Comparison of ENCODE assay signal across 1 cellular context in genomic region chr7:139133335-139134139, GRCh38.
A peak's percentile ranks its signal among the peaks of the same experiment; 100 is the strongest.
TF ChIP-seq lines count a peak whose summit lies in the region.

No MANE protein-coding gene starts in this region.

TF ChIP-seq in HepG2, 621 proteins besides CTCF, POLR2A, EP300 and RAD21 (continued from another document and continues in another):
- TF ChIP-seq ZSCAN5A (CRISPR knock-in tag; IDR thresholded peaks at IDR 0.05; ENCODE audit: borderline replicate concordance) (no peak), ZNF747 (CRISPR knock-in tag; IDR thresholded peaks at IDR 0.05; ENCODE audit: borderline replicate concordance) (peak; percentile 72; the same call in 1 of the 2 replicates), LRRFIP1 (CRISPR knock-in tag; conservative IDR thresholded peaks at IDR 0.05) (no peak), SAFB2 (CRISPR knock-in tag; IDR thresholded peaks at IDR 0.05; ENCODE audit: borderline replicate concordance, low read depth) (no peak), ZNF143 (CRISPR knock-in tag; IDR thresholded peaks at IDR 0.05) (peak; percentile 64; the same call in 1 of the 2 replicates), ZC3H4 (CRISPR knock-in tag; IDR thresholded peaks at IDR 0.05; ENCODE audit: borderline replicate concordance) (no peak), PCBP1 (IDR thresholded peaks at IDR 0.05; ENCODE audit: borderline replicate concordance, low read depth, low read length) (no peak), SMARCE1 (IDR thresholded peaks at IDR 0.05; ENCODE audit: borderline replicate concordance) (no peak), SRY (CRISPR knock-in tag; IDR thresholded peaks at IDR 0.05) (peak; percentile 73; the same call in 1 of the 2 replicates), ELF1 (CRISPR knock-in tag; IDR thresholded peaks at IDR 0.05) (peak; percentile 82), ZNF557 (CRISPR knock-in tag; IDR thresholded peaks at IDR 0.05) (peak; percentile 79; the same call in 1 of the 2 replicates), ZSCAN22 (CRISPR knock-in tag; IDR thresholded peaks at IDR 0.05) (no peak), ATRX (CRISPR knock-in tag; IDR thresholded peaks at IDR 0.05; ENCODE audit: borderline replicate concordance) (no peak), ZFYVE20 (CRISPR knock-in tag; IDR thresholded peaks at IDR 0.05; ENCODE audit: borderline replicate concordance, low read depth) (no peak), HMGXB3 (CRISPR knock-in tag; IDR thresholded peaks at IDR 0.05; ENCODE audit: borderline replicate concordance) (peak; percentile 93), CREBL2 (CRISPR knock-in tag; IDR thresholded peaks at IDR 0.05; ENCODE audit: borderline replicate concordance) (no peak), ZNF446 (CRISPR knock-in tag; IDR thresholded peaks at IDR 0.05) (peak; percentile 66; the same call in 1 of the 2 replicates), MLXIP (CRISPR knock-in tag; IDR thresholded peaks at IDR 0.05; ENCODE audit: borderline replicate concordance) (no peak), CREB1 (IDR thresholded peaks at IDR 0.05) (peak; percentile 34; the same call in 1 of the 2 replicates), CREB1 (CRISPR knock-in tag; IDR thresholded peaks at IDR 0.05) (peak; percentile 57; the same call in 1 of the 2 replicates), ZNF44 (CRISPR knock-in tag; IDR thresholded peaks at IDR 0.05) (0 out of 2 replicates have a peak, but pooled peaks have one; percentile 27), SOX13 (IDR thresholded peaks at IDR 0.05) (no peak), SOX13 (CRISPR knock-in tag; conservative IDR thresholded peaks at IDR 0.05 in 1 of 2, IDR thresholded peaks at IDR 0.05 in 1 of 2) (peak in 1 of 2 experiments; percentile 60; a peak in 2 of 4 replicates), NR1H2 (CRISPR knock-in tag; IDR thresholded peaks at IDR 0.05; ENCODE audit: borderline replicate concordance, low read depth) (no peak), FOXJ3 (CRISPR knock-in tag; IDR thresholded peaks at IDR 0.05; ENCODE audit: borderline replicate concordance) (peak; percentile 68), ZNF800 (CRISPR knock-in tag; IDR thresholded peaks at IDR 0.05) (peak; percentile 86), HNRNPH1 (optimal IDR thresholded peaks at IDR 0.05; ENCODE audit: low read depth, low read length) (no peak), ZNF737 (CRISPR knock-in tag; IDR thresholded peaks at IDR 0.05; ENCODE audit: borderline replicate concordance) (no peak), REST (IDR thresholded peaks at IDR 0.05; ENCODE audit: borderline replicate concordance in 1 of 2, low read depth in 1 of 2, low read length in 2 of 2) (peak in 1 of 2 experiments; percentile 29; a peak in 1 of 4 replicates), HNRNPLL (IDR thresholded peaks at IDR 0.05; ENCODE audit: low read depth, low read length, poor library complexity, severe bottlenecking) (peak; percentile 73), ZNF12 (CRISPR knock-in tag; IDR thresholded peaks at IDR 0.05) (peak; percentile 70)
